In the genomic region with DNA sequence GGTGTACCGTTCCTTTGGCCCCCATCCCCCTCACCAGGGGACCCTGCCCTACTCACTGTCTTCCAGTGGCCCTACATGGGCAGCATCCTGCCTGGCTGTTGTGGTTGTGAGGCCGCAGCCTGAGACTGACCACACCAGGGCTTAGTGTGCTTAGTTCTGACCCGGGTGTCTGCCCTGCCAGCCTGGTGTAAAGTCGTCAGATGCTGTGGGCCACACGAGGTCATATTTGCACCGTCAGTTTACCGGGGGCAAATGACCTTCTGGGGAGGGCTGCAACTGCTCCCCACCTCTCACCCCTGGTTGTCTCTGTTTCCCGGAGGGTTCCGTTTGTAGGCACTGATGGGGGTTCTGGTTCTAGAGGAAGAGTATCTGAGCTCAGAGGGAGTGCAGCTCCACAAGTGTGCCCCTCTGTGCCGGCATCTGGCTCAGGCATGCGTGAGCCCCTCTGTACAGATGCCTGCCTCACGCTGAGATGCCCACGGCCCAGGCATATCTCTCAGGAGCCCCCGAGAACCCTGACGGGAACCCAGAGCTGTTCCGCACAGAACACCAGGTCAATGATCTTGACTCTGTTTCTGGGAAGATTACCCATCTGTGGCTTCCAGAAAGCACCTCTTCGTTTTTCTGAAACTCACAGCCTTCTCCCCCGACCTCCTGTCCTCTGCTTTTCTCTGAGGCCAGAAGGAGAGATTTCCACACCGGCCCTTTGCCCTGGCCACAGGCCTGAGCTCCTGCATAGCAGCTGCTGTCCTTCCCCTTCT, we compare ENCODE assay signal across 8 cellular contexts. TPM values are rescaled to one million over a fixed set of nuclear protein-coding genes. Genes with fewer than 3 reads are reported as not detected.
DNase-seq lines count a peak whose midpoint lies in the region; ATAC-seq and TF ChIP-seq lines count a peak whose summit lies in the region.

No MANE protein-coding gene starts in this region.

- H3K27me3 Mint-ChIP-seq in CD4-positive, alpha-beta T cell: no peaks in the 10 kb centered on the region

- H3K36me3 ChIP-seq in SJCRH30: no peaks in the 10 kb centered on the region

- H3K4me1 Mint-ChIP-seq in CD4-positive, alpha-beta T cell (ENCODE audit: low read depth): peaks cover 100% of the 10 kb centered on the region

- H3K4me3 ChIP-seq in SJCRH30: no peak overlapping the region
- H3K4me3 ChIP-seq in mononuclear cell (ENCODE audit: low read length): peak overlapping the region; percentile 18

- peak overlapping the region; percentile 90 for H3K4me3 Mint-ChIP-seq in CD4-positive, alpha-beta T cell

- peaks cover 52% of the 10 kb centered on the region for H3K36me3 Mint-ChIP-seq in CD4-positive, alpha-beta T cell (ENCODE audit: low read depth)

- peak overlapping the region; percentile 90 for H3K27ac Mint-ChIP-seq in CD4-positive, alpha-beta T cell

- CTCF ChIA-PET in CD4-positive, alpha-beta T cell (lab: Charles Lee): interaction anchor here (1.5 to 1.6 kb wide), 2 partner anchors 20 to 143 kb away, joined by 4 to 7 read pairs; no protein-coding TSS in a partner anchor

- intact Hi-C loops in CD4-positive, alpha-beta T cell (cut with DNase I, micrococcal nuclease): loop anchor here (2.0 to 5.0 kb wide), 4 partner anchors 15 to 142 kb away; no protein-coding TSS in a partner anchor

- no peak for DNase-seq in CD4-positive, alpha-beta T cell
- DNase-seq in SJCRH30 (no peak), kidney glomerular epithelial cell (lab: John Stamatoyannopoulos, UW) (no peak), HCEC 1CT (no peak), DMS153 treated with DMSO at 0.1 percent for 48 hours (lab: John Stamatoyannopoulos, UW; ENCODE audit: unreplicated experiment) (no peak)

- no peak for ATAC-seq in CD4-positive, alpha-beta T cell (ENCODE audit: poor library complexity)
- ATAC-seq in GM21528 (IDR thresholded peaks at IDR 0.05; ENCODE audit: low FRiP score, unreplicated experiment) (peak; percentile 31), HG03378 (IDR thresholded peaks at IDR 0.05; ENCODE audit: unreplicated experiment) (no peak)

- no peak for TF ChIP-seq CTCF in CD4-positive, alpha-beta T cell (IDR thresholded peaks at IDR 0.05)

- no peaks in the 10 kb centered on the region for H3K27me3 ChIP-seq in CD4-positive, alpha-beta T cell (ENCODE audit: control insufficient read depth, insufficient read depth, low read length)
- H3K27me3 ChIP-seq in SJCRH30: no peaks in the 10 kb centered on the region
- H3K27me3 ChIP-seq in mononuclear cell (ENCODE audit: insufficient read depth, low read length): no peaks in the 10 kb centered on the region

- peak overlapping the region; percentile 86 for H3K27ac ChIP-seq in CD4-positive, alpha-beta T cell (ENCODE audit: low read depth, low read length)
- peak overlapping the region; percentile 15; the same call in 1 of the 2 replicates for H3K27ac ChIP-seq in SJCRH30

- H3K4me1 ChIP-seq in SJCRH30: peaks cover 21% of the 10 kb centered on the region
- peaks cover 100% of the 10 kb centered on the region for H3K4me1 ChIP-seq in mononuclear cell (ENCODE audit: insufficient read depth, low read length)

- no peaks in the 10 kb centered on the region for H3K9me3 ChIP-seq in CD4-positive, alpha-beta T cell (ENCODE audit: control insufficient read depth, low read length)
- H3K9me3 ChIP-seq in SJCRH30 (replicated peaks): no peaks in the 10 kb centered on the region
- H3K9me3 ChIP-seq in mononuclear cell (ENCODE audit: low read depth, low read length): no peaks in the 10 kb centered on the region

- POLR2A ChIA-PET in CD4-positive, alpha-beta T cell (lab: Charles Lee): interaction anchor here (0.8 to 25.4 kb wide), 12 partner anchors 8 to 144 kb away, joined by 3 to 566 read pairs (median 6); a partner anchor contains a TSS

- no peaks in the 10 kb centered on the region for H3K9me3 Mint-ChIP-seq in CD4-positive, alpha-beta T cell

RNA-seq across cellular contexts. Expression of a gene that starts 19.2 kb away (rescaled TPM):
- total RNA-seq in CD4-positive, alpha-beta T cell: 100 to 1,000 TPM; 284 to 308 TPM
- 33.1 and 34.7 TPM in 2 replicates for total RNA-seq in SJCRH30 (2014; rRNA removed; shearing (Covaris generic))
- total RNA-seq in mononuclear cell: 151 TPM
